ENCODE assay signal across 32 cellular contexts in genomic region chr6:9168669-9169068, GRCh38.
"Had no signal": no experiment of that assay in that cellular context is flagged by ENCODE, and none has a peak within 500 bp of the region (broad histone marks: within the 10 kb centered on the region; RNA-seq: fewer than 3 reads in every experiment).

No MANE protein-coding gene starts in this region.

- H3K27me3 Mint-ChIP-seq: activated CD4-positive, alpha-beta T cell treated with anti-CD3 and anti-CD28 coated beads, Interleukin-2, amount 10 ng/mL, durations not matched to agents 24 days and 14 days; activated CD8-positive, alpha-beta T cell treated with anti-CD3 and anti-CD28 coated beads for 36 hours; activated naive CD8-positive, alpha-beta T cell treated with anti-CD3 and anti-CD28 coated beads for 36 hours; activated T-helper 17 cell treated with anti-CD3 and anti-CD28 coated beads, Interleukin-2, amount 50 U/mL, for 72 hours; central memory CD8-positive, alpha-beta T cell had no signal

- H3K9ac ChIP-seq: SK-N-SH had no signal

- H3K27ac ChIP-seq: brain microvascular endothelial cell, cardiac muscle cell, PC-9, SJSA1 had no signal

- ATAC-seq: activated CD8-positive, alpha-beta T cell treated with anti-CD3 and anti-CD28 coated beads for 36 hours; activated T-cell treated with anti-CD3 and anti-CD28 coated beads, Interleukin-2, amount 50 U/mL, for 72 hours; activated T-helper 17 cell treated with anti-CD3 and anti-CD28 coated beads, Interleukin-2, amount 50 U/mL, for 72 hours had no signal

- H3K27me3 ChIP-seq: brain microvascular endothelial cell, cardiac muscle cell, MG63, SJSA1 had no signal

- H3K36me3 Mint-ChIP-seq: activated naive CD8-positive, alpha-beta T cell treated with anti-CD3 and anti-CD28 coated beads for 36 hours had no signal

- H3K9me3 Mint-ChIP-seq: activated CD4-positive, alpha-beta T cell treated with anti-CD3 and anti-CD28 coated beads, Interleukin-2, amount 10 ng/mL, durations not matched to agents 24 days and 14 days; activated CD8-positive, alpha-beta T cell treated with anti-CD3 and anti-CD28 coated beads for 36 hours; activated T-helper 17 cell treated with anti-CD3 and anti-CD28 coated beads, Interleukin-2, amount 50 U/mL, for 72 hours; T-helper 1 cell treated with Interleukin-12 subunit alpha and Interleukin-12 subunit beta and Interleukin-4 antibody, amounts not matched to agents 30 μg/mL and 1 μg/mL, for 36 hours had no signal

- H3K9me3 ChIP-seq: MG63, SJSA1, SK-N-SH had no signal

- H3K36me3 ChIP-seq: brain microvascular endothelial cell, cardiac muscle cell, MG63, SJSA1 had no signal

- H3K27ac Mint-ChIP-seq: activated CD4-positive, alpha-beta T cell treated with anti-CD3 and anti-CD28 coated beads, Interleukin-2, amount 10 ng/mL, durations not matched to agents 24 days and 14 days; activated CD8-positive, alpha-beta T cell treated with anti-CD3 and anti-CD28 coated beads for 36 hours; activated naive CD8-positive, alpha-beta T cell treated with anti-CD3 and anti-CD28 coated beads for 36 hours; activated T-cell treated with anti-CD3 and anti-CD28 coated beads, Interleukin-2, amount 50 U/mL, for 72 hours; activated T-helper 17 cell treated with anti-CD3 and anti-CD28 coated beads, Interleukin-2, amount 50 U/mL, for 72 hours; T-helper 1 cell treated with Interleukin-12 subunit alpha and Interleukin-12 subunit beta and Interleukin-4 antibody, amounts not matched to agents 30 μg/mL and 1 μg/mL, for 36 hours; T-helper 2 cell treated with Interferon-gamma antibody and Interleukin-4, amounts not matched to agents 5 μg/mL and 100 μg/mL, for 36 hours had no signal

- H3K4me1 ChIP-seq: SJSA1 had no signal

- H3K4me3 Mint-ChIP-seq: activated CD4-positive, alpha-beta T cell treated with anti-CD3 and anti-CD28 coated beads, Interleukin-2, amount 10 ng/mL, durations not matched to agents 24 days and 14 days; activated CD8-positive, alpha-beta T cell treated with anti-CD3 and anti-CD28 coated beads for 36 hours; activated naive CD8-positive, alpha-beta T cell treated with anti-CD3 and anti-CD28 coated beads for 36 hours; activated T-cell treated with anti-CD3 and anti-CD28 coated beads, Interleukin-2, amount 50 U/mL, for 72 hours; activated T-helper 17 cell treated with anti-CD3 and anti-CD28 coated beads, Interleukin-2, amount 50 U/mL, for 72 hours; central memory CD8-positive, alpha-beta T cell; T-helper 1 cell treated with Interleukin-12 subunit alpha and Interleukin-12 subunit beta and Interleukin-4 antibody, amounts not matched to agents 30 μg/mL and 1 μg/mL, for 36 hours; T-helper 2 cell treated with Interferon-gamma antibody and Interleukin-4, amounts not matched to agents 5 μg/mL and 100 μg/mL, for 36 hours had no signal

- H3K4me2 ChIP-seq: PC-9, SK-N-SH had no signal

- DNase-seq: activated CD4-positive, alpha-beta T cell treated with anti-CD3 and anti-CD28 coated beads, Interleukin-2, amount 10 ng/mL, durations not matched to agents 24 days and 14 days; activated CD4-positive, alpha-beta T cell treated with anti-CD3 and anti-CD28 coated beads, Interleukin-2, amount 50 U/mL, for 4 hours; activated CD8-positive, alpha-beta T cell treated with anti-CD3 and anti-CD28 coated beads for 36 hours; activated effector memory CD4-positive, alpha-beta T cell treated with anti-CD3 and anti-CD28 coated beads, Interleukin-2, amount 50 U/mL, for 16 hours; activated naive CD4-positive, alpha-beta T cell; activated naive CD4-positive, alpha-beta T cell treated with anti-CD3 and anti-CD28 coated beads, Interleukin-2, amount 50 U/mL, for 16 hours; activated naive CD8-positive, alpha-beta T cell treated with anti-CD3 and anti-CD28 coated beads for 36 hours; activated T-cell treated with anti-CD3 and anti-CD28 coated beads, Interleukin-2, amount 50 U/mL, for 1 hour; activated T-cell treated with anti-CD3 and anti-CD28 coated beads, Interleukin-2, amount 50 U/mL, for 72 hours; amniotic stem cell; aorta; brain microvascular endothelial cell; MG63; NCI-H1048; NCI-H1105 treated with DMSO at 0.1 percent for 48 hours; NCI-H1436; NCI-H187; NCI-H2029 treated with DMSO at 0.1 percent for 48 hours; NCI-H2171 treated with DMSO at 0.1 percent for 48 hours; NCI-H2227 treated with DMSO at 0.1 percent for 48 hours; NCI-H446; NCI-H510A treated with DMSO at 0.1 percent for 48 hours; NCI-H526 treated with DMSO at 0.1 percent for 48 hours; PC-9; SHP77 treated with DMSO at 0.1 percent for 48 hours; SK-N-SH had no signal

- H3K4me1 Mint-ChIP-seq: activated CD4-positive, alpha-beta T cell treated with anti-CD3 and anti-CD28 coated beads, Interleukin-2, amount 10 ng/mL, durations not matched to agents 24 days and 14 days; activated naive CD8-positive, alpha-beta T cell treated with anti-CD3 and anti-CD28 coated beads for 36 hours; activated T-helper 17 cell treated with anti-CD3 and anti-CD28 coated beads, Interleukin-2, amount 50 U/mL, for 72 hours; central memory CD8-positive, alpha-beta T cell had no signal

- H3K4me3 ChIP-seq: cardiac muscle cell, MG63, PC-9, SJSA1 had no signal

- H2AFZ ChIP-seq: PC-9 had no signal
